ENCODE assay signal across 12 cellular contexts in genomic region chr1:224067621-224068457, GRCh38. TPM values are rescaled to one million over a fixed set of nuclear protein-coding genes. Genes with fewer than 3 reads are reported as not detected.
DNase-seq lines count a peak whose midpoint lies in the region; TF ChIP-seq lines count a peak whose summit lies in the region.
"Had no signal": no experiment of that assay in that cellular context is flagged by ENCODE, and none has a peak within 500 bp of the region (broad histone marks: within the 10 kb centered on the region; RNA-seq: fewer than 3 reads in every experiment).

No MANE protein-coding gene starts in this region.

- no peak overlapping the region for H3K4me3 ChIP-seq in smooth muscle cell

- H3K27me3 ChIP-seq in smooth muscle cell (ENCODE audit: low read depth), result peaks cover 4% of the 10 kb centered on the region

- no peaks in the 10 kb centered on the region for H3K36me3 Mint-ChIP-seq in nephron (ENCODE audit: low read depth)
- H3K36me3 Mint-ChIP-seq: natural killer cell had no signal

- H4K20me1 ChIP-seq in smooth muscle cell (ENCODE audit: low read depth), result no peaks in the 10 kb centered on the region

- DNase-seq in HCEC 1CT (peak; percentile 87), NCI-H82 treated with DMSO at 0.1 percent for 48 hours (lab: John Stamatoyannopoulos, UW; ENCODE audit: unreplicated experiment) (peak; percentile 33), cerebellar cortex (ENCODE audit: low spot score) (peak; percentile 89), cerebellum (ENCODE audit: low spot score) (no peak), smooth muscle cell (lab: John Stamatoyannopoulos, UW; ENCODE audit: unreplicated experiment) (no peak), NCI-H1048 (lab: John Stamatoyannopoulos, UW) (no peak)
- DNase-seq: caudate nucleus, hypothalamus, natural killer cell, NCI-H2029, SW 1271 had no signal

- H3K79me2 ChIP-seq in smooth muscle cell (ENCODE audit: low read depth), result no peaks in the 10 kb centered on the region

- H3F3A ChIP-seq in smooth muscle cell (ENCODE audit: low read depth), result no peaks in the 10 kb centered on the region

- no peak overlapping the region for H3K27ac ChIP-seq in smooth muscle cell (ENCODE audit: low read depth)

- H3K4me1 ChIP-seq in smooth muscle cell (ENCODE audit: low read depth), result peaks cover 22% of the 10 kb centered on the region

- H3K4me3 Mint-ChIP-seq in nephron, result no peak overlapping the region
- H3K4me3 Mint-ChIP-seq: natural killer cell had no signal

- H3K4me2 ChIP-seq in smooth muscle cell, result no peak overlapping the region

- WGBS in smooth muscle cell (ENCODE audit: low lambda C conversion rate), result 84% methylated on average over 3 of the region's 3 CpGs

- no peak overlapping the region for H2AFZ ChIP-seq in smooth muscle cell (ENCODE audit: low read depth)

- peaks cover 6% of the 10 kb centered on the region for H3K9me3 Mint-ChIP-seq in nephron
- H3K9me3 Mint-ChIP-seq: natural killer cell had no signal

- H3K4me1 Mint-ChIP-seq in nephron, result no peaks in the 10 kb centered on the region
- H3K4me1 Mint-ChIP-seq: natural killer cell had no signal

- H3K27ac Mint-ChIP-seq in nephron, result peak overlapping the region; percentile 66 to 87 (median 66)
- H3K27ac Mint-ChIP-seq: natural killer cell had no signal

- H3K27me3 Mint-ChIP-seq in nephron (ENCODE audit: low read depth), result no peaks in the 10 kb centered on the region

- H3K9me3 ChIP-seq in smooth muscle cell (replicated peaks; ENCODE audit: low read depth), result no peaks in the 10 kb centered on the region

- H3K36me3 ChIP-seq in smooth muscle cell (ENCODE audit: low read depth), result no peaks in the 10 kb centered on the region

- no peak for TF ChIP-seq CTCF in nephron (IDR thresholded peaks at IDR 0.05; ENCODE audit: unreplicated experiment in 3 of 3)
- TF ChIP-seq CTCF in smooth muscle cell (IDR thresholded peaks at IDR 0.05; ENCODE audit: borderline replicate concordance, insufficient read depth, poor library complexity, severe bottlenecking), result no peak

- H3K9ac ChIP-seq in smooth muscle cell (ENCODE audit: low read depth), result no peak overlapping the region

RNA-seq across cellular contexts. Expression of gene FBXO28, which starts 46.1 kb away (rescaled TPM):
- total RNA-seq in cerebellum (42.8 TPM), smooth muscle cell (37.0 and 38.5 TPM in 2 replicates)
- polyA plus RNA-seq in smooth muscle cell, result 9.1 and 9.6 TPM in 2 replicates

Comparison
In these comparisons a context has a peak if more than half of its experiments do, and no peak if none do; other contexts are left out.
1. DNase-seq: peak in HCEC 1CT (single experiment), NCI-H82 treated with DMSO at 0.1 percent for 48 hours (single experiment) and cerebellar cortex (single experiment); none in cerebellum (single experiment), smooth muscle cell (single experiment) and NCI-H1048 (single experiment).